ENCODE assay signal across 1 cellular context in the genomic region with DNA sequence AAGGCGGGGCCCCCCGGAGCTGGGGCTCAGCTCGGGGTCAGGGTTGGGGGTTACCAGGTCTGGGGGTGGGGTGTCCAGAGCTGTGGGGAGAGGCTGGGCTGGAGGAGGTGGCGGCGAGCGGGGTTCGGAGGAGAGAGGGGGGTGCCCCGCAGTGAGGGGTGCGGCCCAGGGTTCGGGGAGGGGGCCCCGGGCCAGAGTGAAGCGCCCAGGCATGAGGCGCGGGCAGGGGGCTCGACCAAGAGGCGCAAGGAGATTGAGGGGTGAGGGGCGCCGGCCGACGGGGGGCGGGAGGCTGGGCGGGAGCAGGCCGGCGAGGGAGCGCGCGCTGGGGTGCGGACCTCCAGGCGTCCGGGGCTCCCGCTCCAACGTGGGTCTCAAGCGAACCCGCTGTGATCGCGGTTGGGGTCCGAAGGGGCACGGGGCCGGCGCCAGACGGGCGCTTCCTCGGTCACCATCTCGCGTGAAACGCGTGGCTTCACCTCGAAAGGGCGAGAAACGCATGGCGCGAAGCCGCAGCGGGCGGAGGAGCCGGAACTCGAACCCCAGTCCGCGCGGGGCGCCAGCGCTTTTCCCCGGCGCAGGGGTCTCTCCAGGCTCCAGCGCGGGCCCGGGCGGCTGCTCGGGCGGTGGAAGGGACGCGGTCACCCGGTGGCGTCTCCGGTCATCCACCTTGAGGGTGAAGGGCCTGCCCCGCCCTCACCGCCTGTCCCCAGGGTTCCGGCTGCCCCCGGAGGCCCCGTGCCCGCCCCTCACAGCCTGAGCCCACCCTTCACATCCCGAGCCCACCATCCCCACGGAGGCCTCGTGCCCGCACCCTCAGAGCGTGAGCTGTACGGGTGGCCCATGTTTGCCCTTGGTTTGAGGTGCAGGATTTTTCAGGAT.
TF ChIP-seq lines count a peak whose summit lies in the region.

No MANE protein-coding gene starts in this region.

TF ChIP-seq in IMR-90, 13 proteins besides CTCF, POLR2A, EP300 and RAD21:
- no peak for TF ChIP-seq RFX5 (IDR thresholded peaks at IDR 0.05; ENCODE audit: low read depth, low read length)
- no peak for TF ChIP-seq MXI1 (IDR thresholded peaks at IDR 0.05; ENCODE audit: borderline replicate concordance, low read depth, low read length)
- no peak for TF ChIP-seq BHLHE40 (IDR thresholded peaks at IDR 0.05; ENCODE audit: low read depth, low read length)
- no peak for TF ChIP-seq MAZ (IDR thresholded peaks at IDR 0.05; ENCODE audit: borderline replicate concordance, low read depth, low read length)
- TF ChIP-seq, protein P1, sequence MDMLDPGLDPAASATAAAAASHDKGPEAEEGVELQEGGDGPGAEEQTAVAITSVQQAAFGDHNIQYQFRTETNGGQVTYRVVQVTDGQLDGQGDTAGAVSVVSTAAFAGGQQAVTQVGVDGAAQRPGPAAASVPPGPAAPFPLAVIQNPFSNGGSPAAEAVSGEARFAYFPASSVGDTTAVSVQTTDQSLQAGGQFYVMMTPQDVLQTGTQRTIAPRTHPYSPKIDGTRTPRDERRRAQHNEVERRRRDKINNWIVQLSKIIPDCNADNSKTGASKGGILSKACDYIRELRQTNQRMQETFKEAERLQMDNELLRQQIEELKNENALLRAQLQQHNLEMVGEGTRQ (IDR thresholded peaks at IDR 0.05; ENCODE audit: low read depth, low read length) = no peak
